Comparison of ENCODE assay signal across 9 cellular contexts in the genomic region with DNA sequence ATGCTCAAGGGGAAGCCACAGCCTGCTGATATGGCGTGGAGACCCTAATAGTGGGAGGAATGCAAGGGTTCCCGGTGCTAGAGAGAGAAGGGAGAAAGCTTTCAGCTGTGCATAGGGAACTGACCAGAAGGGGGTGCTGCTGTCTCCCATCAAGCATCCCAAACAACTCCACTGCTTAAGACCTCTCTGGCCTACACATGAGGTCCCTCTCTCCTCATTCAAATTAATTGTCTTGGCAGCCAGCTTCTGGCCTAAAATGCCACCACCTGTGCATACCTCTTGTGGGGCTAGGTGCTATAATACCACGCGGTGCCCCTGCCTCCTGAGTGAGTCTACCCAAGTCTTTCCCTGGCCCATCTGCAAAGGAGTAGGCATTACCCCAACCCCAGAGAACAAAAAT. TPM values are rescaled to one million over a fixed set of nuclear protein-coding genes. Genes with fewer than 3 reads are reported as not detected.
DNase-seq lines count a peak whose midpoint lies in the region; ATAC-seq and TF ChIP-seq lines count a peak whose summit lies in the region.
"Had no signal": no experiment of that assay in that cellular context is flagged by ENCODE, and none has a peak within 500 bp of the region (broad histone marks: within the 10 kb centered on the region; RNA-seq: fewer than 3 reads in every experiment).

No MANE protein-coding gene starts in this region.

- no peak overlapping the region for H3K4me3 ChIP-seq in Peyer's patch

- H3K4me1 Mint-ChIP-seq in progenitor cell of endocrine pancreas (ENCODE audit: low read depth), result peaks cover 1% of the 10 kb centered on the region

- TF ChIP-seq CTCF in Peyer's patch (IDR thresholded peaks at IDR 0.05) (peak; percentile 34 to 73 (median 68)), progenitor cell of endocrine pancreas (IDR thresholded peaks at IDR 0.05; ENCODE audit: unreplicated experiment) (peak; percentile 65)

- H3K36me3 Mint-ChIP-seq in progenitor cell of endocrine pancreas (ENCODE audit: insufficient read depth), result peaks cover 1% of the 10 kb centered on the region

- DNase-seq in DMS 273 (lab: John Stamatoyannopoulos, UW; ENCODE audit: unreplicated experiment) (peak; percentile 85), HT-29 (ENCODE audit: low spot score) (peak; percentile 74), Peyer's patch (peak; percentile 60 to 87 (median 63)), germinal center (ENCODE audit: low spot score) (peak; percentile 78), progenitor cell of endocrine pancreas (ENCODE audit: low spot score, unreplicated experiment) (no peak)
- peak; percentile 61 for DNase-seq in activated naive CD4-positive, alpha-beta T cell treated with Interleukin-2 at 50 U/mL for 16 hours

- H3K4me1 ChIP-seq in Peyer's patch, result peaks cover 0 to 24% (median 2%) of the 10 kb centered on the region in 4 donors

- peaks cover 0 to 2% (median 0%) of the 10 kb centered on the region in 3 donors for H3K36me3 ChIP-seq in Peyer's patch

- H3K27ac ChIP-seq in Peyer's patch, result no peak overlapping the region

- peaks cover 0 to 5% of the 10 kb centered on the region in 2 donors for H3K27me3 ChIP-seq in Peyer's patch

- ATAC-seq in HG02840 (IDR thresholded peaks at IDR 0.05; ENCODE audit: low FRiP score, unreplicated experiment), result no peak
- no peak for ATAC-seq in GM21367 (IDR thresholded peaks at IDR 0.05; ENCODE audit: unreplicated experiment)

- no peak overlapping the region for H3K4me3 Mint-ChIP-seq in progenitor cell of endocrine pancreas (ENCODE audit: low read depth)

- no peaks in the 10 kb centered on the region for H3K9me3 Mint-ChIP-seq in progenitor cell of endocrine pancreas (ENCODE audit: low read depth)

- no peak for TF ChIP-seq POLR2A in Peyer's patch (IDR thresholded peaks at IDR 0.05)

- no peaks in the 10 kb centered on the region for H3K9me3 ChIP-seq in Peyer's patch

- peaks cover 29% of the 10 kb centered on the region for H3K27me3 Mint-ChIP-seq in progenitor cell of endocrine pancreas

- H3K27ac Mint-ChIP-seq in progenitor cell of endocrine pancreas, result no peak overlapping the region

RNA-seq across cellular contexts. Expression of gene ADISSP, which starts 14.5 kb away (rescaled TPM):
- 137 TPM in 2 replicates for total RNA-seq in HT-29 (2014; rRNA removed; shearing (Covaris generic))
- 10 to 100 TPM in 2 of 4 donors, 1 to 10 TPM in 2; 7.4 to 13.2 (median 10.2) TPM for total RNA-seq in Peyer's patch
- total RNA-seq in progenitor cell of endocrine pancreas, result 18.9 and 20.2 TPM in 2 replicates

RNA-seq across cellular contexts. Expression of gene HSPA12B, which starts 20.6 kb away (rescaled TPM):
- not detected in 2 replicates for total RNA-seq in HT-29 (2014; rRNA removed; shearing (Covaris generic))
- total RNA-seq in Peyer's patch, result 1 to 10 TPM; 1.2 to 4.3 (median 2.3) TPM
- not detected in 2 replicates for total RNA-seq in progenitor cell of endocrine pancreas
- total RNA-seq: activated CD8-positive, alpha-beta memory T cell treated with anti-CD3 and anti-CD28 coated beads for 36 hours had no signal

RNA-seq across cellular contexts. Expression of gene SPEF1, which starts 28.1 kb away (rescaled TPM):
- 0.81 and 0.92 TPM in 2 replicates for total RNA-seq in HT-29 (2014; rRNA removed; shearing (Covaris generic))
- total RNA-seq in Peyer's patch (not detected), progenitor cell of endocrine pancreas (1.7 and 1.9 TPM in 2 replicates)

RNA-seq across cellular contexts. Expression of gene CENPB, which starts 33.4 kb away (rescaled TPM):
- total RNA-seq in HT-29 (2014; rRNA removed; shearing (Covaris generic)), result 205 and 222 TPM in 2 replicates
- 10 to 100 TPM; 39.8 to 61.9 (median 47.0) TPM for total RNA-seq in Peyer's patch
- total RNA-seq in progenitor cell of endocrine pancreas, result 49.6 and 53.8 TPM in 2 replicates

RNA-seq across cellular contexts. Expression of gene SIGLEC1, which starts 40.7 kb away (rescaled TPM):
- total RNA-seq in HT-29 (2014; rRNA removed; shearing (Covaris generic)), result not detected in 2 replicates
- total RNA-seq in Peyer's patch, result 10 to 100 TPM in 2 of 4 donors, 1 to 10 TPM in 2; 2.3 to 10.7 (median 7.8) TPM
- total RNA-seq in progenitor cell of endocrine pancreas, result not detected in 2 replicates
- total RNA-seq: activated CD8-positive, alpha-beta memory T cell treated with anti-CD3 and anti-CD28 coated beads for 36 hours had no signal
